Comparison of ENCODE assay signal across 29 cellular contexts in the genomic region with DNA sequence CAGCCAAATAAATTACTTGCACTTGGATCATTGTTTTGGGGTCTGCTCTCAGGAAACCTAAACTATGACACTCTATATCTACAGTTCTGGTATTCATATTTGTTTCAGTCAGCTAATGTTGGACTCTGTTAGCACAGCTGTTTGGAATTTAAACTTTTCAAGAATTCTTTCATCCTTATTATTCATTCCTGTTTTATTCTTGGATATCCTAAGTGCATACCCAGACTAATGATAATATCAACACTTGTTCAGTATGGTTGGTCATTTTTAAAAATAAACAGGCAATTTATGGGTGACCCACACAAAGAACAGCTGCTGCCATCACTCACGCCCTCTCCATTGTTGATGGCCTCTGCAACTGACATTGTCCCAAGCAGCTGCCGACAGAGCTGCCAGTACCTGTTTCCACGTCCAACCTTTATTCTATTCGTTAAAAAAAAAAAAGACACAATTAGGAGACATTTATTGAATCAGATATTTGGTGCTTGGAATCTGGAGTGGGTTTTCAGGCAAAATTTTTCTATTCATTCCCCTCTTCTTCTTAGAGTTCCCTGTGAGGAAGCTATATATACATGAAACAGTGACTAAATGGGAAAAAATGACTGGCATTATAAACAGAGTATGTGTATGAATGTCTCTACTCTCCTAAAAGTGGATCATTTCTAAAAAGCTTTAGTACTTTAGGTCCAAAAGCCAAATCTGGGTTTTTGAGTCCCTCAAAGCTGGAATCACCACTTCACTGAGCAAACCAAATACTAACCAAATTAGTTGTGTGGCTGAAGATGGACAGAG.
A peak's percentile ranks its signal among the peaks of the same experiment; 100 is the strongest.
DNase-seq lines count a peak whose midpoint lies in the region; ATAC-seq and TF ChIP-seq lines count a peak whose summit lies in the region.
"Had no signal": no experiment of that assay in that cellular context is flagged by ENCODE, and none has a peak within 500 bp of the region (broad histone marks: within the 10 kb centered on the region; RNA-seq: fewer than 3 reads in every experiment).

No MANE protein-coding gene starts in this region.

- H3K36me3 Mint-ChIP-seq in HFFc6 (ENCODE audit: low read depth) = no peaks in the 10 kb centered on the region
- H3K36me3 Mint-ChIP-seq: activated naive CD4-positive, alpha-beta T cell treated with anti-CD3 and anti-CD28 coated beads, Interleukin-2, amount 50 U/mL, for 72 hours; natural killer cell treated with Interleukin-12 subunit alpha and Interleukin-12 subunit beta and Interleukin-15 and Interleukin-18, amount 100 ng/mL, for 72 hours had no signal

- peaks cover 26% of the 10 kb centered on the region for H3K4me1 ChIP-seq in adipocyte (ENCODE audit: control insufficient read depth, insufficient read depth, low read length)
- H3K4me1 ChIP-seq: A549, spleen had no signal

- H3K4me3 Mint-ChIP-seq in HFFc6 = peak overlapping the region; percentile 40; the same call in 1 of the 2 replicates
- H3K4me3 Mint-ChIP-seq: activated CD8-positive, alpha-beta T cell treated with anti-CD3 and anti-CD28 coated beads, Interleukin-2, amount 10 ng/mL, durations not matched to agents 7 days and 5 days; natural killer cell treated with Interleukin-12 subunit alpha and Interleukin-12 subunit beta and Interleukin-15 and Interleukin-18, amount 100 ng/mL, for 72 hours; T-helper 17 cell had no signal

- ATAC-seq in HG03025 (IDR thresholded peaks at IDR 0.05; ENCODE audit: low FRiP score, unreplicated experiment) (no peak), HG03097 (IDR thresholded peaks at IDR 0.05; ENCODE audit: low FRiP score, unreplicated experiment) (no peak), HG02763 (IDR thresholded peaks at IDR 0.05; ENCODE audit: unreplicated experiment) (no peak), GM18907 (IDR thresholded peaks at IDR 0.05; ENCODE audit: unreplicated experiment) (no peak)
- ATAC-seq: A549; activated CD8-positive, alpha-beta T cell treated with anti-CD3 and anti-CD28 coated beads, Interleukin-2, amount 10 ng/mL, durations not matched to agents 7 days and 5 days; activated naive CD4-positive, alpha-beta T cell treated with anti-CD3 and anti-CD28 coated beads, Interleukin-2, amount 50 U/mL, for 72 hours; HepG2; natural killer cell treated with Interleukin-12 subunit alpha and Interleukin-12 subunit beta and Interleukin-15 and Interleukin-18, amount 100 ng/mL, for 72 hours; T-helper 17 cell had no signal

- DNase-seq in AG08395 (ENCODE audit: low spot score) (peak; percentile 35), HFFc6 (peak; percentile 5), adipocyte (ENCODE audit: low read depth) (peak; percentile 32), hepatic stellate cell (ENCODE audit: low spot score) (peak; percentile 5)
- DNase-seq: activated CD4-positive, CD25-positive, alpha-beta regulatory T cell treated with anti-CD3 and anti-CD28 coated beads, Interleukin-2, amount 50 U/mL, for 72 hours; activated CD8-positive, alpha-beta T cell treated with anti-CD3 and anti-CD28 coated beads, Interleukin-2, amount 10 ng/mL, durations not matched to agents 7 days and 5 days; anterior cingulate cortex; C1 segment of cervical spinal cord; COR-L47; dermis blood vessel endothelial cell; GDM1; Kasumi-1; kidney; midbrain; MV-4-11; NCI-H1694; NCI-H2171 treated with DMSO at 0.1 percent for 48 hours; NCI-H524; spleen; T-helper 17 cell had no signal

- no peaks in the 10 kb centered on the region for H3K27me3 Mint-ChIP-seq in HFFc6 (ENCODE audit: insufficient read depth)
- H3K27me3 Mint-ChIP-seq: natural killer cell treated with Interleukin-12 subunit alpha and Interleukin-12 subunit beta and Interleukin-15 and Interleukin-18, amount 100 ng/mL, for 72 hours; T-helper 17 cell had no signal

- TF ChIP-seq CTCF in HFFc6 (IDR thresholded peaks at IDR 0.05) = no peak

- H3K9me3 ChIP-seq in adipocyte (ENCODE audit: control insufficient read depth, low read length) = no peaks in the 10 kb centered on the region
- H3K9me3 ChIP-seq: A549, spleen, tibial nerve had no signal

- peak overlapping the region; percentile 25 for H3K4me3 ChIP-seq in adipocyte (ENCODE audit: low read length)
- H3K4me3 ChIP-seq: A549, spleen, tibial nerve had no signal

- no peak overlapping the region for H3K9ac ChIP-seq in adipocyte (ENCODE audit: low read length)

- peaks cover 38% of the 10 kb centered on the region for H3K4me1 Mint-ChIP-seq in HFFc6 (ENCODE audit: low read depth)
- H3K4me1 Mint-ChIP-seq: T-helper 17 cell had no signal

- H3K27me3 ChIP-seq in adipocyte (replicated peaks; ENCODE audit: control insufficient read depth, insufficient read depth, low read length) = no peaks in the 10 kb centered on the region
- H3K27me3 ChIP-seq: spleen, tibial nerve had no signal

- H3K27ac Mint-ChIP-seq in HFFc6 = peak overlapping the region; percentile 5
- H3K27ac Mint-ChIP-seq: activated CD8-positive, alpha-beta T cell treated with anti-CD3 and anti-CD28 coated beads, Interleukin-2, amount 10 ng/mL, durations not matched to agents 7 days and 5 days; activated naive CD4-positive, alpha-beta T cell treated with anti-CD3 and anti-CD28 coated beads, Interleukin-2, amount 50 U/mL, for 72 hours; natural killer cell treated with Interleukin-12 subunit alpha and Interleukin-12 subunit beta and Interleukin-15 and Interleukin-18, amount 100 ng/mL, for 72 hours; T-helper 17 cell had no signal

- no peaks in the 10 kb centered on the region for H3K36me3 ChIP-seq in adipocyte (ENCODE audit: control insufficient read depth, insufficient read depth, low read length, severe bottlenecking)
- H3K36me3 ChIP-seq: spleen, tibial nerve had no signal

- no peaks in the 10 kb centered on the region for H3K9me3 Mint-ChIP-seq in HFFc6
